ENCODE assay signal across 1 cellular context in genomic region chr16:17062676-17063075, GRCh38.
TF ChIP-seq lines count a peak whose summit lies in the region.

No MANE protein-coding gene starts in this region.

TF ChIP-seq in H1, 55 proteins besides CTCF, POLR2A, EP300 and RAD21:
- TF ChIP-seq BRCA1 (IDR thresholded peaks at IDR 0.05; ENCODE audit: low read depth, low read length) (no peak), EGR1 (IDR thresholded peaks at IDR 0.05; ENCODE audit: borderline replicate concordance, low read depth, low read length) (no peak), ATF3 (IDR thresholded peaks at IDR 0.05; ENCODE audit: insufficient read depth, low read depth, low read length) (no peak), FOSL1 (IDR thresholded peaks at IDR 0.05; ENCODE audit: insufficient read depth, low read depth, low read length) (no peak), SIX5 (IDR thresholded peaks at IDR 0.05; ENCODE audit: low read depth, low read length) (no peak), GTF2F1 (IDR thresholded peaks at IDR 0.05; ENCODE audit: borderline replicate concordance, low read depth, low read length) (no peak), CBX5 (IDR thresholded peaks at IDR 0.05; ENCODE audit: low read depth, low read length) (no peak), HDAC6 (IDR thresholded peaks at IDR 0.05; ENCODE audit: low read depth, low read length) (no peak), TBP (IDR thresholded peaks at IDR 0.05; ENCODE audit: low read depth, low read length) (no peak), RNF2 (IDR thresholded peaks at IDR 0.05; ENCODE audit: borderline replicate concordance, low read depth, low read length, missing control alignments, poor library complexity, severe bottlenecking) (no peak), KDM4A (IDR thresholded peaks at IDR 0.05; ENCODE audit: low read depth, low read length, severe bottlenecking) (no peak), CHD7 (IDR thresholded peaks at IDR 0.05; ENCODE audit: insufficient replicate concordance, low read length) (no peak), BACH1 (IDR thresholded peaks at IDR 0.05; ENCODE audit: low read length) (no peak), CHD1 (IDR thresholded peaks at IDR 0.05; ENCODE audit: low read depth, low read length) (no peak), PHF8 (conservative IDR thresholded peaks at IDR 0.05; ENCODE audit: low read depth, low read length) (no peak), KDM1A (IDR thresholded peaks at IDR 0.05; ENCODE audit: borderline replicate concordance, low read length) (no peak)
